In genomic region chr4:177596035-177596434, GRCh38 we compare ENCODE assay signal across 9 cellular contexts.
DNase-seq lines count a peak whose midpoint lies in the region; ATAC-seq and TF ChIP-seq lines count a peak whose summit lies in the region.
"Had no signal": no experiment of that assay in that cellular context is flagged by ENCODE, and none has a peak within 500 bp of the region (broad histone marks: within the 10 kb centered on the region; RNA-seq: fewer than 3 reads in every experiment).

No MANE protein-coding gene starts in this region.

- no peaks in the 10 kb centered on the region for H3K36me3 ChIP-seq in ovary

- ATAC-seq in HG03571 (IDR thresholded peaks at IDR 0.05; ENCODE audit: unreplicated experiment): no peak
- ATAC-seq: naive thymus-derived CD4-positive, alpha-beta T cell had no signal

- peaks cover 7% of the 10 kb centered on the region for H3K4me1 Mint-ChIP-seq in activated T-helper 1 cell treated with anti-CD3 and anti-CD28 coated beads, Interleukin-12 subunit alpha, Interleukin-12 subunit beta, Interleukin-2, Interleukin-4 antibody, amounts not matched to agents 30 ng/mL and 10 ng/mL and 1 ng/mL, durations not matched to agents 14 hours and 24 hours and 36 hours (ENCODE audit: low read depth)

- intact Hi-C loops in activated T-helper 1 cell treated with anti-CD3 and anti-CD28 coated beads, Interleukin-12 subunit alpha, Interleukin-12 subunit beta, Interleukin-2, Interleukin-4 antibody, amounts not matched to agents 30 ng/mL and 10 ng/mL and 1 ng/mL, durations not matched to agents 14 hours and 24 hours and 36 hours (cut with micrococcal nuclease): loop anchor here (10.0 kb wide), 1 partner anchor 151 kb away; the partner anchor contains the start of gene AGA
- intact Hi-C loops in ovary (cut with DNase I): no loop called here

- H3K4me3 Mint-ChIP-seq in activated T-helper 1 cell treated with anti-CD3 and anti-CD28 coated beads, Interleukin-12 subunit alpha, Interleukin-12 subunit beta, Interleukin-2, Interleukin-4 antibody, amounts not matched to agents 30 ng/mL and 10 ng/mL and 1 ng/mL, durations not matched to agents 14 hours and 24 hours and 36 hours: no peak overlapping the region
- H3K4me3 Mint-ChIP-seq: naive thymus-derived CD4-positive, alpha-beta T cell had no signal

- TF ChIP-seq CTCF in ovary (IDR thresholded peaks at IDR 0.05): no peak

- no peaks in the 10 kb centered on the region for H3K4me1 ChIP-seq in ovary (ENCODE audit: insufficient read depth)

- TF ChIP-seq EP300 in ovary (IDR thresholded peaks at IDR 0.05): no peak

- H3K9me3 Mint-ChIP-seq in activated T-helper 1 cell treated with anti-CD3 and anti-CD28 coated beads, Interleukin-12 subunit alpha, Interleukin-12 subunit beta, Interleukin-2, Interleukin-4 antibody, amounts not matched to agents 30 ng/mL and 10 ng/mL and 1 ng/mL, durations not matched to agents 14 hours and 24 hours and 36 hours: no peaks in the 10 kb centered on the region

- no peaks in the 10 kb centered on the region for H3K36me3 Mint-ChIP-seq in activated T-helper 1 cell treated with anti-CD3 and anti-CD28 coated beads, Interleukin-12 subunit alpha, Interleukin-12 subunit beta, Interleukin-2, Interleukin-4 antibody, amounts not matched to agents 30 ng/mL and 10 ng/mL and 1 ng/mL, durations not matched to agents 14 hours and 24 hours and 36 hours (ENCODE audit: low read depth)

- no peak overlapping the region for H3K27ac Mint-ChIP-seq in activated T-helper 1 cell treated with anti-CD3 and anti-CD28 coated beads, Interleukin-12 subunit alpha, Interleukin-12 subunit beta, Interleukin-2, Interleukin-4 antibody, amounts not matched to agents 30 ng/mL and 10 ng/mL and 1 ng/mL, durations not matched to agents 14 hours and 24 hours and 36 hours
- H3K27ac Mint-ChIP-seq: naive thymus-derived CD4-positive, alpha-beta T cell had no signal

- no peak overlapping the region for H3K4me3 ChIP-seq in ovary

- no peaks in the 10 kb centered on the region for H3K9me3 ChIP-seq in ovary

- DNase-seq in ACHN (peak; percentile 60), HK-2 (ENCODE audit: unreplicated experiment) (peak; percentile 66), kidney glomerular epithelial cell (lab: John Stamatoyannopoulos, UW) (peak; percentile 13), NAMALWA (ENCODE audit: low spot score) (no peak), ovary (no peak), NCI-H526 (lab: John Stamatoyannopoulos, UW) (no peak)
- DNase-seq in activated T-helper 1 cell treated with anti-CD3 and anti-CD28 coated beads, Interleukin-12 subunit alpha, Interleukin-12 subunit beta, Interleukin-2, Interleukin-4 antibody, amounts not matched to agents 30 ng/mL and 10 ng/mL and 1 ng/mL, durations not matched to agents 14 hours and 24 hours and 36 hours (ENCODE audit: low spot score): peak; percentile 11

- no peaks in the 10 kb centered on the region for H3K27me3 ChIP-seq in ovary

- in situ Hi-C loops in ACHN (cut with HindIII; ENCODE audit: low pct_ligation_motif_present, low pct_unique_long_range_greater_than_20kb, low sequenced_read_pairs): no loop called here

- TF ChIP-seq POLR2A in ovary (IDR thresholded peaks at IDR 0.05): no peak

- H3K27me3 Mint-ChIP-seq in activated T-helper 1 cell treated with anti-CD3 and anti-CD28 coated beads, Interleukin-12 subunit alpha, Interleukin-12 subunit beta, Interleukin-2, Interleukin-4 antibody, amounts not matched to agents 30 ng/mL and 10 ng/mL and 1 ng/mL, durations not matched to agents 14 hours and 24 hours and 36 hours (ENCODE audit: insufficient read depth): no peaks in the 10 kb centered on the region

- H3K27ac ChIP-seq in ovary: no peak overlapping the region

- 76 to 83% (median 83%) methylated on average over 4 of the region's 4 CpGs for WGBS in ovary, 3 donors

Comparison
In these comparisons a context has a peak if more than half of its experiments do, and no peak if none do; other contexts are left out.
1. DNase-seq: peak in ACHN (single experiment), HK-2 (single experiment), activated T-helper 1 cell treated with anti-CD3 and anti-CD28 coated beads, Interleukin-12 subunit alpha, Interleukin-12 subunit beta, Interleukin-2, Interleukin-4 antibody, amounts not matched to agents 30 ng/mL and 10 ng/mL and 1 ng/mL, durations not matched to agents 14 hours and 24 hours and 36 hours (single experiment) and kidney glomerular epithelial cell (single experiment); none in NAMALWA (single experiment), ovary (0 of 5) and NCI-H526 (0 of 2).